In the genomic region with DNA sequence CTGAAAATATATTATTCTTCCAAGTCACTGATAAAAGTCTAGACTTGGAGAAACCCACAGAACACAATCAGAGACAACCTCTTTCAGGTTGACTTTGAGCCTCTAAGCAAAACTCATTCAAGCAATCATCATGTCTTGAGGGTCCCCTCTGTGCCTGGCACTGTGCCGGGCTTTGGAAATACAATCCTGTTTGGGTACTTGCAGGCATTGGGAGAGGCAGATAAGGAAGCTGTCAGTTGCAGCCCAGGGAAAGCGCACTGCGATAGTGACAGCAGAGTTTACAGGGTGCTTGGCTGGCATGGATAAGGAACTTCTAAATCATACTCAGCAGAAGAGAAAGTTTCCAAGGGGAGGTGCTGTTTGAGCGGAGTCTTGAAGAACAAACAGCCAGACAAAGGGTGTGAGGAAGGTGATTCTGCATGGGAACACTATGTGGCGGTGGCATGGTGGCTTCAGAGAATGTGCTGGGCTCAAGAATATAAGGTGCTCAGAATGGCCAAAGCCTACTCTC, we compare ENCODE assay signal across 11 cellular contexts.
"Had no signal": no experiment of that assay in that cellular context is flagged by ENCODE, and none has a peak within 500 bp of the region (broad histone marks: within the 10 kb centered on the region; RNA-seq: fewer than 3 reads in every experiment).

No MANE protein-coding gene starts in this region.

- H3K27me3 ChIP-seq: adrenal gland, neural progenitor cell, ovary had no signal

- H3K4me3 ChIP-seq: adrenal gland, neural progenitor cell, ovary had no signal

- H3K27me3 Mint-ChIP-seq: type B pancreatic cell had no signal

- H3K9me3 ChIP-seq: adrenal gland, ovary had no signal

- H2AFZ ChIP-seq: neural progenitor cell had no signal

- H3K4me2 ChIP-seq: neural progenitor cell had no signal

- H3K4me1 Mint-ChIP-seq: memory B cell had no signal

- H3K27ac ChIP-seq: adrenal gland, neural progenitor cell, ovary had no signal

- H3K4me3 Mint-ChIP-seq: dendritic cell treated with granulocyte-macrophage colony-stimulating factor and Interleukin-4, amounts not matched to agents 40 ng/mL and 50 ng/mL, for 4 days; memory B cell; neural progenitor cell; type B pancreatic cell had no signal

- H3K4me1 ChIP-seq: adrenal gland had no signal

- H3K27ac Mint-ChIP-seq: activated T-helper 2 cell treated with anti-CD3 and anti-CD28 coated beads, Interferon-gamma antibody, Interleukin-2, Interleukin-4, amounts not matched to agents 10 μg/mL and 5 μg/mL and 100 μg/mL, durations not matched to agents 14 hours and 24 hours and 36 hours; dendritic cell treated with granulocyte-macrophage colony-stimulating factor and Interleukin-4, amounts not matched to agents 40 ng/mL and 50 ng/mL, for 4 days; memory B cell; neural progenitor cell; type B pancreatic cell had no signal

- H3K36me3 Mint-ChIP-seq: memory B cell, type B pancreatic cell had no signal

- DNase-seq: activated CD4-positive, alpha-beta T cell treated with anti-CD3 and anti-CD28 coated beads, Interleukin-2, amount 50 U/mL, for 1 hour; activated naive CD4-positive, alpha-beta T cell treated with anti-CD3 and anti-CD28 coated beads, Interleukin-2, amount 50 U/mL, for 16 hours; ovary; stimulated activated CD4-positive, alpha-beta T cell treated with anti-CD3 and anti-CD28 coated beads, Interleukin-4, amount 100 ng/mL, for 4 hours; T-helper 1 cell had no signal

- H3K36me3 ChIP-seq: adrenal gland, neural progenitor cell, ovary had no signal

- H3K9me3 Mint-ChIP-seq: activated T-helper 2 cell treated with anti-CD3 and anti-CD28 coated beads, Interferon-gamma antibody, Interleukin-2, Interleukin-4, amounts not matched to agents 10 μg/mL and 5 μg/mL and 100 μg/mL, durations not matched to agents 14 hours and 24 hours and 36 hours; dendritic cell treated with granulocyte-macrophage colony-stimulating factor and Interleukin-4, amounts not matched to agents 40 ng/mL and 50 ng/mL, for 4 days; memory B cell; neural progenitor cell; type B pancreatic cell had no signal
